ENCODE assay signal across 1 cellular context in the genomic region with DNA sequence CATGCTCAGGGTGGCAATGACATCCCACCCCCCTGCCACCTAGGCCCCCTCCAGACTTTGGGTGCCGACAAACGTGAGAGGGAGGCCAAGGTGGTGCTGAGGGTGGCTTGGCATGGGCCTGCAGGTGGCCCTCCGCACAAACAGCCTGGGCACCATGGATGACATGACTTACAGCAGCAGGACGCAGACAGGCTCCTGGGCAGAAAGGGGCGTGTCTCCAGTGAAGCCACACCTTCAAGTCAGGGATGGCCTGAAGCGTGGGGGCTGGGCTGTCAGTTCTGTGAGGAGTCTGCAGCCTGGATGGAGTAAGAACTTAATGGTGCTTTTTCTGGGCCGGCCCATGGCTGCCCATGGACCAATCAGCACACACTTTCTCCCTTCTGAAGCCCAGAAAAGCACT.
TF ChIP-seq lines count a peak whose summit lies in the region.

No MANE protein-coding gene starts in this region.

TF ChIP-seq in HepG2, 621 proteins besides CTCF, POLR2A, EP300 and RAD21:
- TF ChIP-seq, protein P1, sequence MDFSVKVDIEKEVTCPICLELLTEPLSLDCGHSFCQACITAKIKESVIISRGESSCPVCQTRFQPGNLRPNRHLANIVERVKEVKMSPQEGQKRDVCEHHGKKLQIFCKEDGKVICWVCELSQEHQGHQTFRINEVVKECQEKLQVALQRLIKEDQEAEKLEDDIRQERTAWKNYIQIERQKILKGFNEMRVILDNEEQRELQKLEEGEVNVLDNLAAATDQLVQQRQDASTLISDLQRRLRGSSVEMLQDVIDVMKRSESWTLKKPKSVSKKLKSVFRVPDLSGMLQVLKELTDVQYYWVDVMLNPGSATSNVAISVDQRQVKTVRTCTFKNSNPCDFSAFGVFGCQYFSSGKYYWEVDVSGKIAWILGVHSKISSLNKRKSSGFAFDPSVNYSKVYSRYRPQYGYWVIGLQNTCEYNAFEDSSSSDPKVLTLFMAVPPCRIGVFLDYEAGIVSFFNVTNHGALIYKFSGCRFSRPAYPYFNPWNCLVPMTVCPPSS (IDR thresholded peaks at IDR 0.05) = no peak
- TF ChIP-seq SMYD3 (CRISPR knock-in tag; IDR thresholded peaks at IDR 0.05) (no peak), SMARCC2 (IDR thresholded peaks at IDR 0.05) (no peak), NAIF1 (CRISPR knock-in tag; IDR thresholded peaks at IDR 0.05; ENCODE audit: borderline replicate concordance) (no peak), ZFP62 (CRISPR knock-in tag; IDR thresholded peaks at IDR 0.05) (no peak), HNRNPK (IDR thresholded peaks at IDR 0.05; ENCODE audit: low read depth, low read length, poor library complexity, severe bottlenecking) (no peak), TIGD3 (CRISPR knock-in tag; IDR thresholded peaks at IDR 0.05; ENCODE audit: borderline replicate concordance) (no peak), YY1 (IDR thresholded peaks at IDR 0.05; ENCODE audit: insufficient read depth, insufficient replicate concordance, low read depth, low read length) (no peak), ZNF749 (CRISPR knock-in tag; IDR thresholded peaks at IDR 0.05; ENCODE audit: borderline replicate concordance) (no peak), GPN1 (CRISPR knock-in tag; IDR thresholded peaks at IDR 0.05; ENCODE audit: borderline replicate concordance) (no peak), ZNF281 (CRISPR knock-in tag; IDR thresholded peaks at IDR 0.05; ENCODE audit: borderline replicate concordance) (no peak)
- TF ChIP-seq, protein P2, sequence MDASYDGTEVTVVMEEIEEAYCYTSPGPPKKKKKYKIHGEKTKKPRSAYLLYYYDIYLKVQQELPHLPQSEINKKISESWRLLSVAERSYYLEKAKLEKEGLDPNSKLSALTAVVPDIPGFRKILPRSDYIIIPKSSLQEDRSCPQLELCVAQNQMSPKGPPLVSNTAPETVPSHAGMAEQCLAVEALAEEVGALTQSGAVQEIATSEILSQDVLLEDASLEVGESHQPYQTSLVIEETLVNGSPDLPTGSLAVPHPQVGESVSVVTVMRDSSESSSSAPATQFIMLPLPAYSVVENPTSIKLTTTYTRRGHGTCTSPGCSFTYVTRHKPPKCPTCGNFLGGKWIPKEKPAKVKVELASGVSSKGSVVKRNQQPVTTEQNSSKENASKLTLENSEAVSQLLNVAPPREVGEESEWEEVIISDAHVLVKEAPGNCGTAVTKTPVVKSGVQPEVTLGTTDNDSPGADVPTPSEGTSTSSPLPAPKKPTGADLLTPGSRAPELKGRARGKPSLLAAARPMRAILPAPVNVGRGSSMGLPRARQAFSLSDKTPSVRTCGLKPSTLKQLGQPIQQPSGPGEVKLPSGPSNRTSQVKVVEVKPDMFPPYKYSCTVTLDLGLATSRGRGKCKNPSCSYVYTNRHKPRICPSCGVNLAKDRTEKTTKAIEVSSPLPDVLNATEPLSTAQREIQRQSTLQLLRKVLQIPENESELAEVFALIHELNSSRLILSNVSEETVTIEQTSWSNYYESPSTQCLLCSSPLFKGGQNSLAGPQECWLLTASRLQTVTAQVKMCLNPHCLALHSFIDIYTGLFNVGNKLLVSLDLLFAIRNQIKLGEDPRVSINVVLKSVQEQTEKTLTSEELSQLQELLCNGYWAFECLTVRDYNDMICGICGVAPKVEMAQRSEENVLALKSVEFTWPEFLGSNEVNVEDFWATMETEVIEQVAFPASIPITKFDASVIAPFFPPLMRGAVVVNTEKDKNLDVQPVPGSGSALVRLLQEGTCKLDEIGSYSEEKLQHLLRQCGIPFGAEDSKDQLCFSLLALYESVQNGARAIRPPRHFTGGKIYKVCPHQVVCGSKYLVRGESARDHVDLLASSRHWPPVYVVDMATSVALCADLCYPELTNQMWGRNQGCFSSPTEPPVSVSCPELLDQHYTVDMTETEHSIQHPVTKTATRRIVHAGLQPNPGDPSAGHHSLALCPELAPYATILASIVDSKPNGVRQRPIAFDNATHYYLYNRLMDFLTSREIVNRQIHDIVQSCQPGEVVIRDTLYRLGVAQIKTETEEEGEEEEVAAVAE (CRISPR knock-in tag; IDR thresholded peaks at IDR 0.05; ENCODE audit: borderline replicate concordance) = no peak
- TF ChIP-seq, protein P3, sequence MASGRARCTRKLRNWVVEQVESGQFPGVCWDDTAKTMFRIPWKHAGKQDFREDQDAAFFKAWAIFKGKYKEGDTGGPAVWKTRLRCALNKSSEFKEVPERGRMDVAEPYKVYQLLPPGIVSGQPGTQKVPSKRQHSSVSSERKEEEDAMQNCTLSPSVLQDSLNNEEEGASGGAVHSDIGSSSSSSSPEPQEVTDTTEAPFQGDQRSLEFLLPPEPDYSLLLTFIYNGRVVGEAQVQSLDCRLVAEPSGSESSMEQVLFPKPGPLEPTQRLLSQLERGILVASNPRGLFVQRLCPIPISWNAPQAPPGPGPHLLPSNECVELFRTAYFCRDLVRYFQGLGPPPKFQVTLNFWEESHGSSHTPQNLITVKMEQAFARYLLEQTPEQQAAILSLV (CRISPR knock-in tag; IDR thresholded peaks at IDR 0.05; ENCODE audit: borderline replicate concordance) = no peak
